In the genomic region with DNA sequence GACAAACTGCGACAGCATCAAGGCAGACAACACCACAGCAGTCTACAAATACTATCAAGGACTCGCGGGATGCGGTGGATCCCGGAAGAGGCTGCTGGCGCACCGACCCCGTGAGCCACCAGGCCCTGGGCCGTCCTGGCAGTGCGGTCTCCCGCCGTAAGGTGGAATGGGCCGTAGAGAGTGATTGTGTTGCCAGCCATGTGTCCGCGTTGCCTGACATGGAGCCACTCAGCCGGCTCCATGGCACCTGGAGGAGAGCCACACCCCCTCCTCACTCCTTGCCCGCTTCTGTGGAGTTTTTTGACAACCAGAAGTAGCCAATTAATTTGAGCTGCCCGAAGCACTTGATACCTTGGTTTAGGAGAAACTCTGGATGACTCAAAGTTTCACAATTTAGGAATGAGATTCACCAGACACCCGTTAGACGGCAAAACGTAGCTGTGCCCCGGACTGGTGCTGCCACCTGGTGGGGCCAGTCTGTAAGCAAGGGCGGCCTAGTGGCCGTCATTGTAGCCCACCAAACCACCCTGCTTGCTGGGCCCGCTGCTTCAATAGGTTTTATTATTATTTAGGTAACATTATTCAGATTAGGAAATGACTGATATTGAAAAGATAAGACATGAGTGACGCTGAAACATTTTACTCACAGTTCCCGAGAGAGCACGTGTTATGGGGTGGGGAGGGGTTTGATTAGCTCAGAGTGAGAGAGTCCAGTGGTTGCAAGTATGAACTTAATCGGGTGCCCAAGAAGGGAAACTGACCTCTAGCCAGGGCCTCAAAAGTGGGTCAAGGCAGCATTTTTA, we compare ENCODE assay signal across 8 cellular contexts. TPM values are rescaled to one million over a fixed set of nuclear protein-coding genes. Genes with fewer than 3 reads are reported as not detected.
DNase-seq lines count a peak whose midpoint lies in the region; ATAC-seq and TF ChIP-seq lines count a peak whose summit lies in the region.

No MANE protein-coding gene starts in this region.

- no TSS peak for BruUV-seq in Caco-2 (replicated peaks; lab: Mats Ljungman, UMichigan)

- H3K27me3 ChIP-seq in Caco-2 (replicated peaks; ENCODE audit: control insufficient read depth, insufficient read depth, low read length): no peaks in the 10 kb centered on the region
- H3K27me3 ChIP-seq in OCI-LY3 (ENCODE audit: low read depth, low read length): peaks cover 16% of the 10 kb centered on the region

- peaks cover 6% of the 10 kb centered on the region for H3K27me3 Mint-ChIP-seq in Caco-2 (ENCODE audit: insufficient read depth, unreplicated experiment)
- H3K27me3 Mint-ChIP-seq in activated T-cell treated with anti-CD3 and anti-CD28 coated beads, Interleukin-2, amount 50 U/mL, for 24 hours: peaks cover 37% of the 10 kb centered on the region
- peaks cover 58% of the 10 kb centered on the region for H3K27me3 Mint-ChIP-seq in nephron progenitor cell (ENCODE audit: low read depth, poor library complexity)
- peaks cover 28% of the 10 kb centered on the region for H3K27me3 Mint-ChIP-seq in stimulated activated naive CD8-positive, alpha-beta T cell treated with anti-CD3 and anti-CD28 coated beads, Interleukin-15, amount 100 ng/mL, for 72 hours

- no peaks in the 10 kb centered on the region for H3K9me3 Mint-ChIP-seq in Caco-2 (ENCODE audit: unreplicated experiment)
- H3K9me3 Mint-ChIP-seq in activated T-cell treated with anti-CD3 and anti-CD28 coated beads, Interleukin-2, amount 50 U/mL, for 24 hours: no peaks in the 10 kb centered on the region
- H3K9me3 Mint-ChIP-seq in nephron progenitor cell: peaks cover 14% of the 10 kb centered on the region
- no peaks in the 10 kb centered on the region for H3K9me3 Mint-ChIP-seq in stimulated activated naive CD8-positive, alpha-beta T cell treated with anti-CD3 and anti-CD28 coated beads, Interleukin-15, amount 100 ng/mL, for 72 hours

- H3K27ac Mint-ChIP-seq in Caco-2 (ENCODE audit: unreplicated experiment) (no peak overlapping the region), nephron progenitor cell (no peak overlapping the region)
- no peak overlapping the region for H3K27ac Mint-ChIP-seq in activated T-cell treated with anti-CD3 and anti-CD28 coated beads, Interleukin-2, amount 50 U/mL, for 24 hours
- peak overlapping the region in 1 of 2 donors; percentile 55 for H3K27ac Mint-ChIP-seq in stimulated activated naive CD8-positive, alpha-beta T cell treated with anti-CD3 and anti-CD28 coated beads, Interleukin-15, amount 100 ng/mL, for 72 hours

- no peaks in the 10 kb centered on the region for H4K20me1 ChIP-seq in OCI-LY3 (ENCODE audit: insufficient read depth, low read length)

- H3K9me3 ChIP-seq in Caco-2 (no peaks in the 10 kb centered on the region), OCI-LY3 (ENCODE audit: insufficient read depth, low read length) (no peaks in the 10 kb centered on the region)

- peak; percentile 94 to 97 for TF ChIP-seq CTCF in Caco-2 (IDR thresholded peaks at IDR 0.05; ENCODE audit: insufficient read depth in 1 of 2, low read depth in 1 of 2, low read length in 1 of 2, severe bottlenecking in 1 of 2, unreplicated experiment in 1 of 2)
- peak; percentile 96 for TF ChIP-seq CTCF in OCI-LY3 (IDR thresholded peaks at IDR 0.05; ENCODE audit: low read depth, low read length)
- peak; percentile 96 for TF ChIP-seq CTCF in nephron progenitor cell (IDR thresholded peaks at IDR 0.05)

- H3K4me1 Mint-ChIP-seq in Caco-2 (ENCODE audit: low read depth, unreplicated experiment): no peaks in the 10 kb centered on the region
- peaks cover 6% of the 10 kb centered on the region for H3K4me1 Mint-ChIP-seq in activated T-cell treated with anti-CD3 and anti-CD28 coated beads, Interleukin-2, amount 50 U/mL, for 24 hours (ENCODE audit: low read depth)
- peaks cover 13% of the 10 kb centered on the region for H3K4me1 Mint-ChIP-seq in nephron progenitor cell
- H3K4me1 Mint-ChIP-seq in stimulated activated naive CD8-positive, alpha-beta T cell treated with anti-CD3 and anti-CD28 coated beads, Interleukin-15, amount 100 ng/mL, for 72 hours: peaks cover 5% of the 10 kb centered on the region

- CTCF ChIA-PET in Caco-2 (lab: Charles Lee): interaction anchor here (0.6 to 2.5 kb wide), 7 partner anchors 10 to 423 kb away, joined by 3 to 18 read pairs (median 7); partner anchors contain the start of genes IMP4, MZT2B and SMPD4

- peak overlapping the region; percentile 97 for H2AFZ ChIP-seq in OCI-LY3 (ENCODE audit: low read depth, low read length)

- no peaks in the 10 kb centered on the region for H3K36me3 ChIP-seq in Caco-2 (ENCODE audit: control insufficient read depth, insufficient read depth, low read length)
- no peaks in the 10 kb centered on the region for H3K36me3 ChIP-seq in OCI-LY3 (replicated peaks; ENCODE audit: low read depth, low read length)

- H3K4me3 Mint-ChIP-seq in Caco-2 (ENCODE audit: unreplicated experiment) (peak overlapping the region; percentile 39), nephron progenitor cell (peak overlapping the region; percentile 65)
- H3K4me3 Mint-ChIP-seq in activated T-cell treated with anti-CD3 and anti-CD28 coated beads, Interleukin-2, amount 50 U/mL, for 24 hours: peak overlapping the region; percentile 33
- peak overlapping the region; percentile 50 to 52 for H3K4me3 Mint-ChIP-seq in stimulated activated naive CD8-positive, alpha-beta T cell treated with anti-CD3 and anti-CD28 coated beads, Interleukin-15, amount 100 ng/mL, for 72 hours

- ATAC-seq in GM19328 (IDR thresholded peaks at IDR 0.05; ENCODE audit: unreplicated experiment): peak; percentile 80
- ATAC-seq in HG03521 (IDR thresholded peaks at IDR 0.05; ENCODE audit: unreplicated experiment): peak; percentile 83
- peak; percentile 78 for ATAC-seq in esophagus mucosa
- peak; percentile 89 for ATAC-seq in stimulated activated naive CD8-positive, alpha-beta T cell treated with anti-CD3 and anti-CD28 coated beads, Interleukin-15, amount 100 ng/mL, for 72 hours

- peak overlapping the region; percentile 33; the same call in 1 of the 2 replicates for H3K9ac ChIP-seq in OCI-LY3 (ENCODE audit: low read length)

- no peak overlapping the region for H3K27ac ChIP-seq in OCI-LY3 (ENCODE audit: low read length)

- intact Hi-C loops in Caco-2 (cut with micrococcal nuclease; ENCODE audit: unreplicated experiment): loop anchor here (1.0 kb wide), 3 partner anchors 79 to 176 kb away; partner anchors contain the start of gene MZT2B

- POLR2A ChIA-PET in Caco-2 (lab: Charles Lee): no interaction called here

- H3K4me3 ChIP-seq in Caco-2 (ENCODE audit: low read depth, low read length) (no peak overlapping the region), OCI-LY3 (ENCODE audit: low read length) (peak overlapping the region; percentile 52)

- H3K36me3 Mint-ChIP-seq in Caco-2 (ENCODE audit: insufficient read depth, unreplicated experiment): peaks cover 10% of the 10 kb centered on the region
- H3K36me3 Mint-ChIP-seq in activated T-cell treated with anti-CD3 and anti-CD28 coated beads, Interleukin-2, amount 50 U/mL, for 24 hours (ENCODE audit: low read depth): peaks cover 2% of the 10 kb centered on the region
- peaks cover under 1% of the 10 kb centered on the region for H3K36me3 Mint-ChIP-seq in nephron progenitor cell (ENCODE audit: low read depth)

- peak overlapping the region; percentile 68 for H3K4me2 ChIP-seq in OCI-LY3 (ENCODE audit: low read length)

- DNase-seq in Caco-2: peak; percentile 73 to 89
- peak; percentile 79 for DNase-seq in activated T-cell treated with anti-CD3 and anti-CD28 coated beads, Interleukin-2, amount 50 U/mL, for 24 hours
- DNase-seq in nephron progenitor cell: peak; percentile 86
- DNase-seq in stimulated activated naive CD8-positive, alpha-beta T cell treated with anti-CD3 and anti-CD28 coated beads, Interleukin-15, amount 100 ng/mL, for 72 hours: peak; percentile 70 to 73

- H3K4me1 ChIP-seq in Caco-2 (peaks cover 12% of the 10 kb centered on the region), OCI-LY3 (ENCODE audit: low read length) (peaks cover 4% of the 10 kb centered on the region)

- no peaks in the 10 kb centered on the region for H3K79me2 ChIP-seq in OCI-LY3 (ENCODE audit: low read length)

RNA-seq across cellular contexts. Expression of gene IMP4, which starts 10.2 kb away (rescaled TPM):
- total RNA-seq in Caco-2 (2022): 105 and 120 TPM in 2 replicates
- total RNA-seq in esophagus mucosa: 47.5 TPM

RNA-seq across cellular contexts. Expression of gene PTPN18, which starts 23.4 kb away (rescaled TPM):
- 46.5 and 51.0 TPM in 2 replicates for total RNA-seq in Caco-2 (2022)
- total RNA-seq in esophagus mucosa: 19.8 TPM
